Comparison of ENCODE assay signal across 20 cellular contexts in genomic region chr1:182060877-182061276, GRCh38. TPM values are rescaled to one million over a fixed set of nuclear protein-coding genes. Genes with fewer than 3 reads are reported as not detected.
DNase-seq lines count a peak whose midpoint lies in the region; ATAC-seq, FAIRE-seq and TF ChIP-seq lines count a peak whose summit lies in the region.
"Had no signal": no experiment of that assay in that cellular context is flagged by ENCODE, and none has a peak within 500 bp of the region (broad histone marks: within the 10 kb centered on the region; RNA-seq: fewer than 3 reads in every experiment).

No MANE protein-coding gene starts in this region.

- ATAC-seq in HepG2 (no peak), right lobe of liver (no peak), HG02759 (IDR thresholded peaks at IDR 0.05; ENCODE audit: unreplicated experiment) (no peak)
- ATAC-seq in naive thymus-derived CD8-positive, alpha-beta T cell = no peak

- POLR2A ChIA-PET in HepG2 (lab: Yijun Ruan, JAX) = no interaction called here
- POLR2A ChIA-PET in naive thymus-derived CD8-positive, alpha-beta T cell (lab: Charles Lee) = no interaction called here

- H2AFZ ChIP-seq in HepG2 (ENCODE audit: low read length) = no peak overlapping the region

- TF ChIP-seq POLR2A in HepG2 (IDR thresholded peaks at IDR 0.05; ENCODE audit: insufficient read depth in 1 of 2, low read depth in 2 of 2, low read length in 2 of 2) (no peak), right lobe of liver (IDR thresholded peaks at IDR 0.05) (no peak)

- intact Hi-C loops in HepG2 (cut with micrococcal nuclease; ENCODE audit: unreplicated experiment) = no loop called here
- intact Hi-C loops in right lobe of liver (cut with DNase I) = no loop called here

- H3K4me2 ChIP-seq in HepG2 (ENCODE audit: low read depth, low read length) = peak overlapping the region; percentile 20; the same call in 1 of the 2 replicates
- H3K4me2 ChIP-seq: GM23338 had no signal

- CTCF ChIA-PET in HepG2 (lab: Yijun Ruan, JAX; ENCODE audit: low intra/inter-chr PET ratio, low total read pairs) = no interaction called here

- peaks cover 5 to 12% (median 9%) of the 10 kb centered on the region in 5 experiments for H3K9me3 Mint-ChIP-seq in brain
- peaks cover 14% of the 10 kb centered on the region for H3K9me3 Mint-ChIP-seq in nephron progenitor cell
- H3K9me3 Mint-ChIP-seq in progenitor cell of endocrine pancreas (ENCODE audit: low read depth) = peaks cover 7% of the 10 kb centered on the region
- H3K9me3 Mint-ChIP-seq in naive thymus-derived CD8-positive, alpha-beta T cell = peaks cover 0 to 9% (median 0%) of the 10 kb centered on the region in 9 donors
- H3K9me3 Mint-ChIP-seq: CD4-positive, alpha-beta T cell had no signal

- H3K27ac ChIP-seq in HepG2 (ENCODE audit: extremely low read length, insufficient read depth, low read length) = no peak overlapping the region
- H3K27ac ChIP-seq in right lobe of liver = no peak overlapping the region
- H3K27ac ChIP-seq: C4-2B had no signal

- H3K4me1 Mint-ChIP-seq in brain (peaks cover 12% of the 10 kb centered on the region), nephron progenitor cell (peaks cover 26% of the 10 kb centered on the region), progenitor cell of endocrine pancreas (ENCODE audit: low read depth) (peaks cover 9% of the 10 kb centered on the region)
- H3K4me1 Mint-ChIP-seq in naive thymus-derived CD8-positive, alpha-beta T cell = peaks cover 0 to 5% (median 2%) of the 10 kb centered on the region in 4 donors

- H3K9ac ChIP-seq in HepG2 (ENCODE audit: insufficient read depth, low read depth, low read length) = no peak overlapping the region

- no peak for DNase-seq in HepG2 (ENCODE audit: low spot score)
- no peak for DNase-seq in right lobe of liver
- no peak for DNase-seq in nephron progenitor cell
- no peak for DNase-seq in progenitor cell of endocrine pancreas (ENCODE audit: low spot score, unreplicated experiment)
- no peak for DNase-seq in NCI-H187 treated with DMSO at 0.1 percent for 48 hours (lab: John Stamatoyannopoulos, UW)
- no peak for DNase-seq in naive thymus-derived CD8-positive, alpha-beta T cell
- DNase-seq: ACHN; AML-193; Caco-2; CD4-positive, alpha-beta T cell; H7 had no signal

- TF ChIP-seq RAD21 in HepG2 (CRISPR knock-in tag; IDR thresholded peaks at IDR 0.05) = no peak

- in situ Hi-C loops in HepG2 (cut with HindIII; ENCODE audit: extremely low pct_ligation_motif_present, low pct_unique_long_range_greater_than_20kb) = loop anchor here (10.0 kb wide), 1 partner anchor 586 kb away; no protein-coding TSS in a partner anchor

- H3K4me3 ChIP-seq in HepG2 (replicated peaks in 1 of 3; ENCODE audit: insufficient read depth in 1 of 3, low read depth in 2 of 3, low read length in 3 of 3) (no peak overlapping the region), right lobe of liver (no peak overlapping the region)
- H3K4me3 ChIP-seq: GM23338 had no signal

- peaks cover 0 to 5% of the 10 kb centered on the region in 2 experiments; a peak in 1 of 5 replicates for H3K27me3 ChIP-seq in HepG2 (ENCODE audit: control insufficient read depth in 1 of 2, insufficient read depth in 2 of 2, low read length in 2 of 2)
- H3K27me3 ChIP-seq in right lobe of liver = no peaks in the 10 kb centered on the region

- H3K36me3 Mint-ChIP-seq in brain (no peaks in the 10 kb centered on the region), nephron progenitor cell (ENCODE audit: low read depth) (no peaks in the 10 kb centered on the region), progenitor cell of endocrine pancreas (ENCODE audit: insufficient read depth) (peaks cover 4% of the 10 kb centered on the region)
- H3K36me3 Mint-ChIP-seq in naive thymus-derived CD8-positive, alpha-beta T cell = no peaks in the 10 kb centered on the region

- no peaks in the 10 kb centered on the region for H3K79me2 ChIP-seq in HepG2 (ENCODE audit: insufficient read depth, low read length)

- TF ChIP-seq CTCF in HepG2 (CRISPR knock-in tag; IDR thresholded peaks at IDR 0.05) (no peak), right lobe of liver (IDR thresholded peaks at IDR 0.05) (no peak), brain (conservative IDR thresholded peaks at IDR 0.05) (no peak), nephron progenitor cell (IDR thresholded peaks at IDR 0.05) (no peak), progenitor cell of endocrine pancreas (IDR thresholded peaks at IDR 0.05; ENCODE audit: unreplicated experiment) (no peak)

- H3K27me3 Mint-ChIP-seq in brain (peaks cover 5% of the 10 kb centered on the region), nephron progenitor cell (ENCODE audit: low read depth, poor library complexity) (peaks cover 14% of the 10 kb centered on the region), progenitor cell of endocrine pancreas (peaks cover 37% of the 10 kb centered on the region)
- peaks cover 27 to 82% (median 59%) of the 10 kb centered on the region in 5 donors for H3K27me3 Mint-ChIP-seq in naive thymus-derived CD8-positive, alpha-beta T cell

- 6% methylated on average over 6 of the region's 6 CpGs for WGBS in HepG2 (ENCODE audit: low lambda C conversion rate)
- 67% methylated on average over 2 of the region's 6 CpGs for WGBS in right lobe of liver (ENCODE audit: insufficient coverage, low coverage, low lambda C conversion rate, missing lambda C conversion rate)

- no peaks in the 10 kb centered on the region for H3K9me3 ChIP-seq in HepG2 (ENCODE audit: low read length)
- no peaks in the 10 kb centered on the region for H3K9me3 ChIP-seq in right lobe of liver

- no TSS peak for BruUV-seq in HepG2 (replicated peaks; lab: Mats Ljungman, UMichigan)

- H3K36me3 ChIP-seq in HepG2 (replicated peaks in 1 of 2; ENCODE audit: control insufficient read depth in 1 of 2, insufficient read depth in 2 of 2, low read length in 2 of 2) (no peaks in the 10 kb centered on the region), right lobe of liver (no peaks in the 10 kb centered on the region)

- H3K27ac Mint-ChIP-seq in brain = no peak overlapping the region
- H3K27ac Mint-ChIP-seq in nephron progenitor cell = no peak overlapping the region
- no peak overlapping the region for H3K27ac Mint-ChIP-seq in progenitor cell of endocrine pancreas
- H3K27ac Mint-ChIP-seq in naive thymus-derived CD8-positive, alpha-beta T cell = no peak overlapping the region
- H3K27ac Mint-ChIP-seq: CD4-positive, alpha-beta T cell had no signal

- no peak for FAIRE-seq in HepG2 (lab: Jason Lieb, UNC)
- FAIRE-seq: A204.1, D721Med, G401.6, GM12891 had no signal

- peak overlapping the region in 3 of 5 experiments; percentile 69 to 84 (median 78) for H3K4me3 Mint-ChIP-seq in brain
- H3K4me3 Mint-ChIP-seq in nephron progenitor cell = peak overlapping the region; percentile 79
- peak overlapping the region; percentile 75 for H3K4me3 Mint-ChIP-seq in progenitor cell of endocrine pancreas (ENCODE audit: low read depth)
- H3K4me3 Mint-ChIP-seq in naive thymus-derived CD8-positive, alpha-beta T cell = no peak overlapping the region
- H3K4me3 Mint-ChIP-seq: CD4-positive, alpha-beta T cell had no signal

- H4K20me1 ChIP-seq in HepG2 (ENCODE audit: insufficient read depth, low read length) = no peaks in the 10 kb centered on the region

- H3K4me1 ChIP-seq in HepG2 (ENCODE audit: insufficient read depth, low read length) (no peaks in the 10 kb centered on the region), right lobe of liver (no peaks in the 10 kb centered on the region)
- H3K4me1 ChIP-seq: Caco-2 had no signal

- TF ChIP-seq EP300 in HepG2 (IDR thresholded peaks at IDR 0.05; ENCODE audit: low read depth in 2 of 2, low read length in 2 of 2) = no peak
- no peak for TF ChIP-seq EP300 in HepG2 (CRISPR knock-in tag; IDR thresholded peaks at IDR 0.05; ENCODE audit: borderline replicate concordance)

TF ChIP-seq in HepG2, 621 proteins besides CTCF, POLR2A, EP300 and RAD21 (continues in another document):
- TF ChIP-seq AGO2 (optimal IDR thresholded peaks at IDR 0.05; ENCODE audit: low read depth, low read length) = no peak
- TF ChIP-seq REL (CRISPR knock-in tag; conservative IDR thresholded peaks at IDR 0.05) = no peak
- no peak for TF ChIP-seq SRSF1 (optimal IDR thresholded peaks at IDR 0.05; ENCODE audit: low read depth, low read length)

RNA-seq across cellular contexts. Expression of gene ZNF648, which starts 0.6 kb away (rescaled TPM):
- total RNA-seq in HepG2 (2016; rRNA removed; fragmentation: Illumina TruSeq; extraction: Trizol) (0.13 and 0.14 TPM in 2 replicates), right lobe of liver (1 to 10 TPM in 1 of 6 experiments, under 1 TPM in 5; 0.35 to 1.5 (median 0.57) TPM), progenitor cell of endocrine pancreas (0.81 and 1.2 TPM in 2 replicates)
- total RNA-seq in HepG2 (2016; cell fraction: cytosol; rRNA removed; fragmentation: Illumina TruSeq; extraction: Trizol; ENCODE audit: low read depth) = not detected in 2 replicates
- total RNA-seq in HepG2 (2016; cell fraction: insoluble cytoplasmic fraction; rRNA removed; fragmentation: Illumina TruSeq; extraction: Trizol) = 0.13 and 0.19 TPM in 2 replicates
- 0.03 TPM in 1 of 2 replicates, not detected in the other for total RNA-seq in HepG2 (2016; cell fraction: membrane; rRNA removed; fragmentation: Illumina TruSeq; extraction: Trizol)
- 0.34 and 0.41 TPM in 2 replicates for total RNA-seq in HepG2 (2016; cell fraction: nucleus; rRNA removed; fragmentation: Illumina TruSeq; extraction: Trizol)
- polyA plus RNA-seq in HepG2 (2011; rRNA removed) (0.37 and 0.43 TPM in 2 replicates), brain (ENCODE audit: insufficient read depth, low read depth, low replicate concordance) (not detected)
- 0.17 and 0.25 TPM in 2 replicates for polyA plus RNA-seq in HepG2 (2011; cell fraction: cytosol; rRNA removed)
- 1.4 and 1.7 TPM in 2 replicates for polyA plus RNA-seq in HepG2 (2011; cell fraction: nucleus; rRNA removed)
- polyA plus RNA-seq in HepG2 (2012) = 0.37 and 0.47 TPM in 2 replicates
- polyA plus RNA-seq in HepG2 (2016; cell fraction: cytosol; fragmentation: Illumina TruSeq; extraction: Trizol; ENCODE audit: low read depth) = not detected in 2 replicates
- 0.05 TPM in 1 of 2 replicates, not detected in the other for polyA plus RNA-seq in HepG2 (2016; cell fraction: insoluble cytoplasmic fraction; fragmentation: Illumina TruSeq; extraction: Trizol; ENCODE audit: low read depth)
- not detected in 2 replicates for polyA plus RNA-seq in HepG2 (2016; cell fraction: membrane; fragmentation: Illumina TruSeq; extraction: Trizol; ENCODE audit: low read depth)
- polyA plus RNA-seq in HepG2 (2016; cell fraction: nucleus; fragmentation: Illumina TruSeq; extraction: Trizol; ENCODE audit: insufficient read depth, low read depth) = 0.32 and 0.33 TPM in 2 replicates
- polyA minus RNA-seq in HepG2 (2011; rRNA and poly(A)+ RNA removed; ENCODE audit: low replicate concordance) = 2.6 TPM in 1 of 2 replicates, not detected in the other
- 0.35 and 0.69 TPM in 2 replicates for polyA minus RNA-seq in HepG2 (2011; cell fraction: cytosol; rRNA and poly(A)+ RNA removed)
- polyA minus RNA-seq in HepG2 (2011; cell fraction: nucleus; rRNA and poly(A)+ RNA removed) = 1.9 and 2.0 TPM in 2 replicates
- not detected for total RNA-seq in naive thymus-derived CD8-positive, alpha-beta T cell
- not detected for polyA plus RNA-seq in naive thymus-derived CD8-positive, alpha-beta T cell
- total RNA-seq: Caco-2; CD4-positive, alpha-beta T cell had no signal
- polyA plus RNA-seq: BJ had no signal

Comparison
In these comparisons a context has a peak if more than half of its experiments do, and no peak if none do; other contexts are left out.
1. H3K4me3 Mint-ChIP-seq: peak in brain (3 of 5), nephron progenitor cell (single experiment) and progenitor cell of endocrine pancreas (single experiment); none in naive thymus-derived CD8-positive, alpha-beta T cell (0 of 10).